Comparison of ENCODE assay signal across 9 cellular contexts in genomic region chr16:85652431-85653221, GRCh38. TPM values are rescaled to one million over a fixed set of nuclear protein-coding genes. Genes with fewer than 3 reads are reported as not detected.
A peak's percentile ranks its signal among the peaks of the same experiment; 100 is the strongest.
DNase-seq lines count a peak whose midpoint lies in the region; ATAC-seq, FAIRE-seq and TF ChIP-seq lines count a peak whose summit lies in the region.
"Had no signal": no experiment of that assay in that cellular context is flagged by ENCODE, and none has a peak within 500 bp of the region (broad histone marks: within the 10 kb centered on the region; RNA-seq: fewer than 3 reads in every experiment).

No MANE protein-coding gene starts in this region.

- peak overlapping the region in 1 of 2 experiments; percentile 81; a peak in 2 of 4 replicates for H3K9ac ChIP-seq in K562 (ENCODE audit: insufficient read depth in 1 of 2, low read depth in 2 of 2, low read length in 2 of 2)

- intact Hi-C loops in K562 (cut with micrococcal nuclease) (loop anchor here (1.0 kb wide), 1 partner anchor 36 kb away; no protein-coding TSS in a partner anchor), thyroid gland (cut with DNase I) (no loop called here)

- FAIRE-seq in K562 (lab: Jason Lieb, UNC), result peak; percentile 68
- FAIRE-seq: A204.1 had no signal

- no peaks in the 10 kb centered on the region for H3K9me3 ChIP-seq in K562 (replicated peaks; ENCODE audit: control insufficient read depth, insufficient read depth, low read depth, low read length)
- no peaks in the 10 kb centered on the region for H3K9me3 ChIP-seq in thyroid gland

- CTCF ChIA-PET in K562 (lab: Yijun Ruan, JAX; ENCODE audit: low intra/inter-chr PET ratio), result no interaction called here

- no peak overlapping the region for H3K4me3 ChIP-seq in K562
- H3K4me3 ChIP-seq in thyroid gland (replicated peaks in 1 of 3), result no peak overlapping the region

- DNase-seq in DMS53 (lab: John Stamatoyannopoulos, UW), result peak; percentile 85
- DNase-seq in DMS53 treated with DMSO at 0.1 percent for 48 hours (lab: John Stamatoyannopoulos, UW; ENCODE audit: unreplicated experiment), result no peak
- peak; percentile 18 to 27 for DNase-seq in NCI-H1930 (lab: John Stamatoyannopoulos, UW)
- DNase-seq in K562 (ENCODE audit: extremely low read depth in 1 of 4, low spot score in 3 of 4), result peak; percentile 80 to 88 (median 84)
- DNase-seq in thyroid gland, result peak; percentile 77 to 78
- no peak for DNase-seq in GOT3 (lab: John Stamatoyannopoulos, UW)

- WGBS in K562 (ENCODE audit: insufficient coverage, low coverage, missing lambda C conversion rate), result 38% methylated on average over 21 of the region's 35 CpGs
- WGBS in thyroid gland, 2 donors, result 66 to 76% methylated on average over 23 to 27 of the region's 35 CpGs

- no peak overlapping the region for H3K4me2 ChIP-seq in K562 (ENCODE audit: insufficient read depth, low read length)

- BruUV-seq in K562 (replicated peaks; lab: Mats Ljungman, UMichigan), result no TSS peak

- TF ChIP-seq RAD21 in K562 (CRISPR knock-in tag; conservative IDR thresholded peaks at IDR 0.05 in 1 of 2, IDR thresholded peaks at IDR 0.05 in 1 of 2), result no peak

- H3K27me3 ChIP-seq in K562 (ENCODE audit: control insufficient read depth in 2 of 2, insufficient read depth in 2 of 2, low read length in 2 of 2) (no peaks in the 10 kb centered on the region), layer of hippocampus (ENCODE audit: control insufficient read depth, insufficient read depth, low read length) (no peaks in the 10 kb centered on the region), thyroid gland (no peaks in the 10 kb centered on the region)

- TF ChIP-seq EP300 in K562 (IDR thresholded peaks at IDR 0.05; ENCODE audit: low read length), result no peak

- TF ChIP-seq CTCF in K562 (IDR thresholded peaks at IDR 0.05 in 2 of 3, conservative IDR thresholded peaks at IDR 0.05 in 1 of 3; ENCODE audit: insufficient read depth in 2 of 3, low read depth in 1 of 3, low read length in 3 of 3) (no peak), thyroid gland (IDR thresholded peaks at IDR 0.05) (no peak)

- in situ Hi-C loops in K562 (cut with MboI), result no loop called here

- peak; percentile 30; the same call in 1 of the 2 replicates for TF ChIP-seq POLR2A in K562 (conservative IDR thresholded peaks at IDR 0.05)
- TF ChIP-seq POLR2A in thyroid gland (IDR thresholded peaks at IDR 0.05), result no peak

- ATAC-seq in K562 (peak; percentile 84), GM18858 (IDR thresholded peaks at IDR 0.05; ENCODE audit: unreplicated experiment) (no peak)

- H3K4me1 ChIP-seq in K562 (replicated peaks in 1 of 2; ENCODE audit: control insufficient read depth in 2 of 2, insufficient read depth in 2 of 2, low read length in 2 of 2) (peaks cover 9 to 86% of the 10 kb centered on the region in 2 experiments; a peak in 4 of 5 replicates), thyroid gland (peaks cover 10 to 27% of the 10 kb centered on the region in 2 donors)

- H4K20me1 ChIP-seq in K562 (replicated peaks; ENCODE audit: control insufficient read depth, insufficient read depth, low read length), result peaks cover 53% of the 10 kb centered on the region

- peaks cover 73% of the 10 kb centered on the region for H3K79me2 ChIP-seq in K562 (ENCODE audit: control insufficient read depth, insufficient read depth, low read length)

- H3K27ac ChIP-seq in K562 (ENCODE audit: extremely low read depth, low read depth, low read length) (peak overlapping the region; percentile 53; the same call in 1 of the 3 replicates), layer of hippocampus (ENCODE audit: low read depth, low read length) (peak overlapping the region; percentile 67), thyroid gland (peak overlapping the region in 2 of 3 donors; percentile 52 to 56)

- peaks cover 94% of the 10 kb centered on the region; the same call in 2 of the 3 replicates for H3K36me3 ChIP-seq in K562 (ENCODE audit: control insufficient read depth, insufficient read depth, low read length)
- peaks cover 39 to 47% of the 10 kb centered on the region in 2 donors for H3K36me3 ChIP-seq in thyroid gland

- POLR2A ChIA-PET in K562 (lab: Yijun Ruan, JAX), result interaction anchor here (0.6 kb wide), 1 partner anchor 839 kb away, joined by 3 read pairs; no protein-coding TSS in a partner anchor

- H3K9me1 ChIP-seq in K562 (ENCODE audit: control insufficient read depth, insufficient read depth, low read length), result peaks cover 14% of the 10 kb centered on the region

- H2AFZ ChIP-seq in K562 (ENCODE audit: low read depth, low read length), result no peak overlapping the region

TF ChIP-seq in K562, 482 proteins besides CTCF, POLR2A, EP300 and RAD21 (continues in another document):
- no peak for TF ChIP-seq SP2 (IDR thresholded peaks at IDR 0.05; ENCODE audit: extremely low read depth, low read depth, low read length, poor library complexity, severe bottlenecking)
- peak; percentile 91 for TF ChIP-seq NFIC (IDR thresholded peaks at IDR 0.05)
- TF ChIP-seq ZBTB2 (IDR thresholded peaks at IDR 0.05), result no peak
- peak; percentile 65 to 72 for TF ChIP-seq NRF1 (conservative IDR thresholded peaks at IDR 0.05 in 1 of 2, IDR thresholded peaks at IDR 0.05 in 1 of 2)
- no peak for TF ChIP-seq BDP1 (IDR thresholded peaks at IDR 0.05; ENCODE audit: insufficient read depth, insufficient read length)
- TF ChIP-seq ZFP1 (CRISPR knock-in tag; IDR thresholded peaks at IDR 0.05), result no peak
- TF ChIP-seq SUPT5H (IDR thresholded peaks at IDR 0.05), result peak; percentile 53
- no peak for TF ChIP-seq RBFOX2 (IDR thresholded peaks at IDR 0.05; ENCODE audit: low read depth, low read length)
- no peak for TF ChIP-seq HEY1 (CRISPR knock-in tag; IDR thresholded peaks at IDR 0.05; ENCODE audit: borderline replicate concordance)
- TF ChIP-seq FOS (IDR thresholded peaks at IDR 0.05; ENCODE audit: extremely low read depth, insufficient read length), result no peak
- no peak for TF ChIP-seq MCM3 (IDR thresholded peaks at IDR 0.05)
- TF ChIP-seq ZNF316 (IDR thresholded peaks at IDR 0.05), result no peak
- no peak for TF ChIP-seq ZNF561 (CRISPR knock-in tag; conservative IDR thresholded peaks at IDR 0.05)
- TF ChIP-seq PHB2 (IDR thresholded peaks at IDR 0.05; ENCODE audit: low read depth), result no peak
- no peak for TF ChIP-seq ELF2 (CRISPR knock-in tag; IDR thresholded peaks at IDR 0.05)
- 0 out of 2 replicates have a peak, but pooled peaks have one; percentile 7 for TF ChIP-seq TEAD4 (IDR thresholded peaks at IDR 0.05; ENCODE audit: low read length)
- TF ChIP-seq TEAD4 (CRISPR knock-in tag; IDR thresholded peaks at IDR 0.05; ENCODE audit: borderline replicate concordance), result no peak
- no peak for TF ChIP-seq PRMT5 (CRISPR knock-in tag; IDR thresholded peaks at IDR 0.05)

RNA-seq across cellular contexts. Expression of gene GINS2, which starts 36.1 kb away (rescaled TPM):
- 24.8 and 32.7 TPM in 2 replicates for total RNA-seq in K562 (2011; cell fraction: chromatin; rRNA removed; ENCODE audit: low replicate concordance)
- 24.2 and 24.5 TPM in 2 replicates for total RNA-seq in K562 (2011; cell fraction: nucleolus; rRNA removed)
- total RNA-seq in K562 (2011; cell fraction: nucleoplasm; rRNA removed), result 23.2 and 33.3 TPM in 2 replicates
- total RNA-seq in K562 (2014; rRNA removed) (42.0 and 44.2 TPM in 2 replicates), K562 (2014; rRNA removed; fragmentation: Illumina TruSeq; extraction: Trizol) (43.8 and 47.3 TPM in 2 replicates), K562 (2015; rRNA removed; fragmentation: Illumina TruSeq; extraction: Trizol) (39.4 and 40.4 TPM in 2 replicates), K562 (2021) (57.5 and 61.6 TPM in 2 replicates), thyroid gland (1 to 10 TPM in 1 of 4 donors, under 1 TPM in 3; 0.24 to 1.2 (median 0.55) TPM)
- polyA plus RNA-seq in K562 (2011; rRNA removed) (38.4 and 44.6 TPM in 2 replicates), K562 (2014; fragmentation: Illumina TruSeq; extraction: Trizol) (41.4 and 49.8 TPM in 2 replicates), K562 (2014; fragmentation: Nextera tagmentation; extraction: Ambion mirVana) (10 to 100 TPM; 61.3 to 76.2 TPM), K562 (2014; rRNA removed) (42.3 and 42.9 TPM in 2 replicates)
- 27.8 and 34.2 TPM in 2 replicates for polyA plus RNA-seq in K562 (2011; cell fraction: cytosol; rRNA removed)
- polyA plus RNA-seq in K562 (2011; cell fraction: nucleus; rRNA removed), result 15.7 and 20.5 TPM in 2 replicates
- polyA plus RNA-seq in K562 (2012), result 26.1 and 33.8 TPM in 2 replicates
- 25.6 and 28.3 TPM in 2 replicates for polyA minus RNA-seq in K562 (2011; rRNA and poly(A)+ RNA removed)
- polyA minus RNA-seq in K562 (2011; cell fraction: cytosol; rRNA and poly(A)+ RNA removed), result 13.6 and 17.8 TPM in 2 replicates
- 10.2 and 13.2 TPM in 2 replicates for polyA minus RNA-seq in K562 (2011; cell fraction: nucleus; rRNA and poly(A)+ RNA removed)

RNA-seq across cellular contexts. Expression of gene GSE1, which starts 39.5 kb away (rescaled TPM):
- 692 and 1,066 TPM in 2 replicates for total RNA-seq in K562 (2011; cell fraction: chromatin; rRNA removed; ENCODE audit: low replicate concordance)
- 409 and 435 TPM in 2 replicates for total RNA-seq in K562 (2011; cell fraction: nucleolus; rRNA removed)
- 438 and 467 TPM in 2 replicates for total RNA-seq in K562 (2011; cell fraction: nucleoplasm; rRNA removed)
- total RNA-seq in K562 (2014; rRNA removed) (89.1 and 104 TPM in 2 replicates), K562 (2014; rRNA removed; fragmentation: Illumina TruSeq; extraction: Trizol) (40.9 and 41.8 TPM in 2 replicates), K562 (2015; rRNA removed; fragmentation: Illumina TruSeq; extraction: Trizol) (57.9 and 60.6 TPM in 2 replicates), K562 (2021) (208 and 244 TPM in 2 replicates), thyroid gland (100 to 1,000 TPM in 1 of 4 donors, 10 to 100 TPM in 3; 54.2 to 155 (median 71.9) TPM)
- polyA plus RNA-seq in K562 (2011; rRNA removed) (54.2 and 64.0 TPM in 2 replicates), K562 (2014; fragmentation: Illumina TruSeq; extraction: Trizol) (116 and 138 TPM in 2 replicates), K562 (2014; fragmentation: Nextera tagmentation; extraction: Ambion mirVana) (10 to 100 TPM; 12.2 to 15.8 TPM), K562 (2014; rRNA removed) (101 and 116 TPM in 2 replicates)
- 54.1 and 55.3 TPM in 2 replicates for polyA plus RNA-seq in K562 (2011; cell fraction: cytosol; rRNA removed)
- polyA plus RNA-seq in K562 (2011; cell fraction: nucleus; rRNA removed), result 210 and 277 TPM in 2 replicates
- 113 and 125 TPM in 2 replicates for polyA plus RNA-seq in K562 (2012)
- polyA minus RNA-seq in K562 (2011; rRNA and poly(A)+ RNA removed), result 61.1 and 68.8 TPM in 2 replicates
- 106 and 121 TPM in 2 replicates for polyA minus RNA-seq in K562 (2011; cell fraction: cytosol; rRNA and poly(A)+ RNA removed)
- polyA minus RNA-seq in K562 (2011; cell fraction: nucleus; rRNA and poly(A)+ RNA removed), result 117 and 133 TPM in 2 replicates

Comparison
In these comparisons a context has a peak if more than half of its experiments do, and no peak if none do; other contexts are left out.
1. DNase-seq: peak in DMS53 (single experiment), NCI-H1930 (2 of 2), K562 (4 of 4) and thyroid gland (2 of 2); none in DMS53 treated with DMSO at 0.1 percent for 48 hours (single experiment) and GOT3 (single experiment).
2. RNA of gene GINS2, which starts 36.1 kb away (total RNA-seq): 23.2 to 61.6 TPM in K562; 0.24 to 1.2 TPM in thyroid gland; every median in the first group is over 10 times any median in the second.
3. Peak in every context shown above with its lines, with median percentiles within 50 percentile points of each other: H3K27ac ChIP-seq.